ENCODE assay signal across 15 cellular contexts in the genomic region with DNA sequence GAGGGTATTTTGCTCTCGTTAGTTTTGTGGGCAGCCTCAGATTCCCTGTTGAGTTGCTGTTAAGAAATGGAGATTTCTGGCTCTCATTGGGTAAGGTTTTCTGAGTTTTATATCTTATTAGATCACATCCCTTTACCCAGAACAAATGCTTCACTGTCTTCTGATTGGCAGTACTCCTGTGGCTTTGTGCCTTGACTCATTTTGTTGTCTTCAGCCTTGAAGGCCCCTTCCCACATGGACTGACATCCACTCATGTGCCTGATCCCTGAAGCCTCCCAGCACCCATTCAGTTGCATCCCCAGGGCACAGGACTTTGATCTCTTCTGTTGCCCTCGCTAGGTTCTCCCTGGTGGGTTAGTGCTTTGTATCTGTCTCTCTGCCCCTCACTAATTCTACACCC. TPM values are rescaled to one million over a fixed set of nuclear protein-coding genes. Genes with fewer than 3 reads are reported as not detected.
DNase-seq lines count a peak whose midpoint lies in the region; TF ChIP-seq lines count a peak whose summit lies in the region.
"Had no signal": no experiment of that assay in that cellular context is flagged by ENCODE, and none has a peak within 500 bp of the region (broad histone marks: within the 10 kb centered on the region; RNA-seq: fewer than 3 reads in every experiment).

No MANE protein-coding gene starts in this region.

- no peak for TF ChIP-seq CTCF in right atrium auricular region (IDR thresholded peaks at IDR 0.05)

- H3K27me3 ChIP-seq in right atrium auricular region, result no peaks in the 10 kb centered on the region
- H3K27me3 ChIP-seq: BLaER1 had no signal

- H3K4me1 ChIP-seq in right atrium auricular region, result peaks cover 0 to 6% of the 10 kb centered on the region in 2 donors
- H3K4me1 ChIP-seq: BLaER1 had no signal

- H3K4me3 ChIP-seq in right atrium auricular region, result no peak overlapping the region
- H3K4me3 ChIP-seq: BLaER1, GM23338, K562 had no signal

- DNase-seq in cardiac septum (ENCODE audit: low spot score), result peak; percentile 20
- no peak for DNase-seq in right atrium auricular region (ENCODE audit: low spot score)
- DNase-seq in pons (ENCODE audit: low spot score), result peak; percentile 59
- DNase-seq in SKM-1 (lab: John Stamatoyannopoulos, UW; ENCODE audit: unreplicated experiment), result no peak
- no peak for DNase-seq in DMS 273 (lab: John Stamatoyannopoulos, UW; ENCODE audit: unreplicated experiment)
- DNase-seq in DMS114 treated with DMSO at 0.1 percent for 48 hours (lab: John Stamatoyannopoulos, UW; ENCODE audit: unreplicated experiment), result no peak
- DNase-seq: CD8-positive, alpha-beta memory T cell; GDM1; NCI-H187; NCI-H226; NCI-H526 treated with DMSO at 0.1 percent for 48 hours had no signal

- H3K9me3 ChIP-seq in right atrium auricular region, result no peaks in the 10 kb centered on the region
- H3K9me3 ChIP-seq: BLaER1 had no signal

- intact Hi-C loops in cardiac septum (cut with DNase I), result no loop called here

- peaks cover 97% of the 10 kb centered on the region for H3K36me3 ChIP-seq in right atrium auricular region

- H3K27ac ChIP-seq in right atrium auricular region, result no peak overlapping the region
- peak overlapping the region; percentile 6 for H3K27ac ChIP-seq in cingulate gyrus (ENCODE audit: low read depth, low read length)
- H3K27ac ChIP-seq: BLaER1 had no signal

RNA-seq across cellular contexts. Expression of a gene that starts 10.4 kb away (rescaled TPM):
- 21.7 TPM for total RNA-seq in cardiac septum
- total RNA-seq in right atrium auricular region, result 1 to 10 TPM; 5.1 to 5.9 TPM

RNA-seq across cellular contexts. Expression of a gene that starts 47.8 kb away (rescaled TPM):
- total RNA-seq in cardiac septum (58.9 TPM), right atrium auricular region (10 to 100 TPM; 35.5 to 67.2 TPM)

Comparison
In these comparisons a context has a peak if more than half of its experiments do, and no peak if none do; other contexts are left out.
1. DNase-seq: peak in cardiac septum (single experiment) and pons (single experiment); none in right atrium auricular region (single experiment), SKM-1 (single experiment), DMS 273 (single experiment) and DMS114 treated with DMSO at 0.1 percent for 48 hours (single experiment).